ENCODE assay signal across 8 cellular contexts in the genomic region with DNA sequence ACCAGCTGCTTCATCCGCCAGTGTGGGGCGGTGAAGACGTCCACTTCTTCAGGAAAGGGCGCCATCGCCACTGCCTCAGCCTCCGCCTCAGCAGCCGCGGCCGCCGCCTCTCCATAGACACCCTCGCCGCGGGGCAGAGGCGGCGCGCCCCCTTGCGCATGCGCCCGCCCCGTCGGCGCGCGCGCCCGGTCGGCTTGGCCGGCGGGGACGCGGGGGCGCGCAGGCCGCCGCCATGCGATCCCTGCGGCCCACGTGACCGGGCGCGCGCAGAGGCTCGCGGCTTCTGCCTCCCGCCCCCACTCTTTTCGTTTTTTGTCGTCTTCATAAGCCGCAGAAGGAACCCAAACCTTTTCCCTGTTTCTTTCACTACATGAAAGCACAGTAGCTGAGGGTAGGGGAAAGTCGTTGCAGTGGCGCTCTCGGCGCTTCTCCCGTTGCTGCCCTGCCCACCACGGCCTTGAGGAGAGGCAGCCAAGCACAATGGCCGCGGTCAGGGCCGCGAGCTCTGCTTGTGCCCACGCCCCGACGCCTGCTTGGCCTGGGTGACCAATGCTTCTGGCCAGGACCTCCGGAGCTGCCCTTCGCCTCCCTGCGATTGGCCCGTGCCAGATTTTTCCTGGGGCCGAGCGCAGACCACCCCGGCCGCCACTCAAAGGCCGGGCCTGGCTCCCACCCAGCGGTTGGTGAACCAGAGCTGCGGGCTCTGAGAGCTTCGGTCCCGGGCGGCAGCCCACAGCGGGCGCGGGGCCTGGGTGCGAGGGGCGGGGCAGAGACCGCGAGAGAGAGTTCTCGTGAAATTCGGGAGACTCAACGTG. TPM values are rescaled to one million over a fixed set of nuclear protein-coding genes. Genes with fewer than 3 reads are reported as not detected.
DNase-seq lines count a peak whose midpoint lies in the region; ATAC-seq and TF ChIP-seq lines count a peak whose summit lies in the region.

FBXL5 (minus strand) TSS at position 135 of the 815 bp plus-strand sequence; CDS start at position 65, 70 bp downstream.

- ATAC-seq in GM19468 (IDR thresholded peaks at IDR 0.05; ENCODE audit: extremely low read depth, unreplicated experiment) (peak; percentile 70), mucosa of descending colon (peak; percentile 96)

- peak within 1 kb of the TSS; percentile 99 for H3K9ac ChIP-seq in NT2/D1 (ENCODE audit: insufficient read length, low read depth)

- H3K27me3 ChIP-seq in NT2/D1 (ENCODE audit: insufficient read depth, insufficient read length) = no peaks in the 10 kb centered on the region

- H3K9me3 ChIP-seq in NT2/D1 (ENCODE audit: insufficient read depth, low read length) (no peaks in the 10 kb centered on the region), mucosa of descending colon (no peaks in the 10 kb centered on the region)

- peak; percentile 84 for DNase-seq in COR-L47 (lab: John Stamatoyannopoulos, UW)
- peak; percentile 43 for DNase-seq in HS-27A (ENCODE audit: low read depth)
- DNase-seq in NT2/D1 (ENCODE audit: low read depth, low spot score) = peak; percentile 79
- peak; percentile 90 for DNase-seq in activated CD8-positive, alpha-beta memory T cell treated with anti-CD3 and anti-CD28 coated beads, Interleukin-2, amount 50 U/mL, for 48 hours
- peak; percentile 91 for DNase-seq in epidermal melanocyte (ENCODE audit: insufficient read length, low spot score)
- peak; percentile 84 to 89 (median 86) for DNase-seq in mucosa of descending colon
- DNase-seq in stimulated activated CD8-positive, alpha-beta memory T cell treated with anti-CD3 and anti-CD28 coated beads, Interleukin-4, amount 100 ng/mL, for 24 hours (ENCODE audit: low read depth) = peak; percentile 72

- H3K36me3 ChIP-seq in NT2/D1 (ENCODE audit: insufficient read depth, insufficient read length, low read length) (peaks cover 24% of the 10 kb centered on the region), mucosa of descending colon (ENCODE audit: low read depth) (no peaks in the 10 kb centered on the region)

- intact Hi-C loops in mucosa of descending colon (cut with DNase I, micrococcal nuclease) = loop anchor here in 1 of 2 donors (10.0 kb wide), 1 partner anchor 181 kb away; no protein-coding TSS in a partner anchor

- no peaks in the 10 kb centered on the region for H3K4me1 ChIP-seq in NT2/D1 (ENCODE audit: insufficient read depth, insufficient read length)
- peaks cover 30% of the 10 kb centered on the region for H3K4me1 ChIP-seq in mucosa of descending colon (ENCODE audit: low read depth)

- H3K4me3 ChIP-seq in NT2/D1 (ENCODE audit: insufficient read length, low read depth) (peak within 1 kb of the TSS; percentile 86), mucosa of descending colon (peak within 1 kb of the TSS; percentile 80)

- TF ChIP-seq CTCF in mucosa of descending colon (IDR thresholded peaks at IDR 0.05) = no peak

RNA-seq across cellular contexts. Expression of gene FBXL5, which starts in this region (rescaled TPM):
- total RNA-seq in mucosa of descending colon = 100 to 1,000 TPM in 1 of 3 donors, 10 to 100 TPM in 2; 44.8 to 104 (median 60.4) TPM

Comparison
In these comparisons a context has a peak if more than half of its experiments do, and no peak if none do; other contexts are left out.
1. Peak in every context shown above with its lines: DNase-seq, ATAC-seq and H3K4me3 ChIP-seq.